In the genomic region with DNA sequence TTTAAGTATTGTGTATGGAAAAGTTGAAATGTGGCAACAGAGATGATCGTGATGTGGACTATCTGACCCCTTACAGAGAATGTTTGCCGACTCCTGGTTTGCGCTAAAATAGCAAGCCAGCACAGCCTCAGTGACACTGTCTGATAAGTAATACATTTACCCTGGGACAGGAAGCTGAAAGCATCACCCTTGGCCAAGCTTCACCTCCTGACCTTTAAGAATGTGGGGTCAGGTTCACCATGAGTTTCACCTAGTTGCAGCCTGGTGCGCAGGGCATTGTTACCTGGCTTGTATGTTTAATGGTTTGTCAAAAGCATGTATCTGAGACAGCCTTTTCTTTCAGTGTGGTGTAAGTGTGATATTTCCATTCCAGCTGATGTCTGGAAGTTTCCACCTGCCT, we compare ENCODE assay signal across 19 cellular contexts. TPM values are rescaled to one million over a fixed set of nuclear protein-coding genes. Genes with fewer than 3 reads are reported as not detected.
DNase-seq lines count a peak whose midpoint lies in the region; ATAC-seq and TF ChIP-seq lines count a peak whose summit lies in the region.
"Had no signal": no experiment of that assay in that cellular context is flagged by ENCODE, and none has a peak within 500 bp of the region (broad histone marks: within the 10 kb centered on the region; RNA-seq: fewer than 3 reads in every experiment).

No MANE protein-coding gene starts in this region.

- H3K9me3 ChIP-seq in CD8-positive, alpha-beta memory T cell (ENCODE audit: low read length), result no peaks in the 10 kb centered on the region
- no peaks in the 10 kb centered on the region for H3K9me3 ChIP-seq in osteoblast (ENCODE audit: low read depth, low read length)

- no peaks in the 10 kb centered on the region for H4K20me1 ChIP-seq in osteoblast (ENCODE audit: insufficient read depth, low read length)

- DNase-seq in activated CD8-positive, alpha-beta memory T cell treated with anti-CD3 and anti-CD28 coated beads, Interleukin-2, amount 50 U/mL, for 4 hours, result peak; percentile 24
- DNase-seq in activated CD8-positive, alpha-beta memory T cell treated with anti-CD3 and anti-CD28 coated beads for 24 hours, result no peak
- DNase-seq in CD8-positive, alpha-beta memory T cell, result no peak
- DNase-seq in natural killer cell (no peak), DMS 273 (lab: John Stamatoyannopoulos, UW; ENCODE audit: unreplicated experiment) (no peak), osteoblast (ENCODE audit: insufficient read length, low spot score, missing footprints) (no peak), NCI-H2081 (lab: John Stamatoyannopoulos, UW) (no peak)
- DNase-seq: ACHN, AML-193, DMS79 treated with DMSO at 0.1 percent for 48 hours, H9, Karpas-422, MG63, NCI-H1092, NCI-H146, NCI-H2081 treated with DMSO at 0.1 percent for 48 hours, NCI-H524, Right ventricle myocardium superior had no signal

- peak; percentile 40 for ATAC-seq in activated T-helper 17 cell treated with anti-CD3 and anti-CD28 coated beads, Interleukin-2, amount 50 U/mL, for 72 hours (replicated peaks)
- ATAC-seq in natural killer cell, result peak in 1 of 3 donors; percentile 14

- POLR2A ChIA-PET in CD8-positive, alpha-beta memory T cell (lab: Charles Lee), result interaction anchor here (0.9 kb wide), 1 partner anchor 28 kb away, joined by 4 read pairs; no protein-coding TSS in a partner anchor

- H3K4me1 Mint-ChIP-seq in CD8-positive, alpha-beta memory T cell, result peaks cover 51 to 74% (median 64%) of the 10 kb centered on the region in 3 donors
- peaks cover 49% of the 10 kb centered on the region for H3K4me1 Mint-ChIP-seq in activated T-helper 17 cell treated with anti-CD3 and anti-CD28 coated beads, Interleukin-2, amount 50 U/mL, for 72 hours
- peaks cover 44 to 59% of the 10 kb centered on the region in 2 donors for H3K4me1 Mint-ChIP-seq in natural killer cell
- H3K4me1 Mint-ChIP-seq: H9 had no signal

- H3K27ac Mint-ChIP-seq in CD8-positive, alpha-beta memory T cell, result peak overlapping the region in 6 of 8 donors; percentile 20 to 97 (median 60)
- H3K27ac Mint-ChIP-seq in activated T-helper 17 cell treated with anti-CD3 and anti-CD28 coated beads, Interleukin-2, amount 50 U/mL, for 72 hours, result peak overlapping the region; percentile 70
- H3K27ac Mint-ChIP-seq in natural killer cell, result peak overlapping the region; percentile 61 to 74
- H3K27ac Mint-ChIP-seq: H9 had no signal

- CTCF ChIA-PET in CD8-positive, alpha-beta memory T cell (lab: Charles Lee), result interaction anchor here (0.8 to 2.3 kb wide), 4 partner anchors 10 to 38 kb away, joined by 3 to 13 read pairs (median 5); no protein-coding TSS in a partner anchor

- intact Hi-C loops in natural killer cell (cut with micrococcal nuclease), result no loop called here

- H2AFZ ChIP-seq in osteoblast (ENCODE audit: low read length), result no peak overlapping the region

- peaks cover 24% of the 10 kb centered on the region for H3K36me3 ChIP-seq in CD8-positive, alpha-beta memory T cell (ENCODE audit: insufficient read depth, low read length)
- peaks cover 4% of the 10 kb centered on the region for H3K36me3 ChIP-seq in osteoblast (ENCODE audit: insufficient read depth, low read length)

- no peaks in the 10 kb centered on the region for H3K27me3 Mint-ChIP-seq in CD8-positive, alpha-beta memory T cell
- H3K27me3 Mint-ChIP-seq in activated T-helper 17 cell treated with anti-CD3 and anti-CD28 coated beads, Interleukin-2, amount 50 U/mL, for 72 hours, result no peaks in the 10 kb centered on the region
- no peaks in the 10 kb centered on the region for H3K27me3 Mint-ChIP-seq in natural killer cell (ENCODE audit: low read depth in 2 of 2)

- no peak overlapping the region for H3K4me3 Mint-ChIP-seq in CD8-positive, alpha-beta memory T cell
- H3K4me3 Mint-ChIP-seq in activated T-helper 17 cell treated with anti-CD3 and anti-CD28 coated beads, Interleukin-2, amount 50 U/mL, for 72 hours, result peak overlapping the region; percentile 22
- no peak overlapping the region for H3K4me3 Mint-ChIP-seq in natural killer cell
- H3K4me3 Mint-ChIP-seq: H9 had no signal

- no peaks in the 10 kb centered on the region for H3K27me3 ChIP-seq in CD8-positive, alpha-beta memory T cell (ENCODE audit: insufficient read depth, low read length, poor library complexity, severe bottlenecking)
- H3K27me3 ChIP-seq in osteoblast (ENCODE audit: insufficient read depth, low read length), result no peaks in the 10 kb centered on the region
- H3K27me3 ChIP-seq: MG63 had no signal

- TF ChIP-seq CTCF in natural killer cell (IDR thresholded peaks at IDR 0.05) (no peak), osteoblast (IDR thresholded peaks at IDR 0.05; ENCODE audit: extremely low read depth, low read depth, low read length) (no peak)

- H3K4me2 ChIP-seq in osteoblast (ENCODE audit: insufficient read depth, low read length), result no peak overlapping the region

- peaks cover 3 to 61% (median 14%) of the 10 kb centered on the region in 3 donors for H3K36me3 Mint-ChIP-seq in CD8-positive, alpha-beta memory T cell
- H3K36me3 Mint-ChIP-seq in activated T-helper 17 cell treated with anti-CD3 and anti-CD28 coated beads, Interleukin-2, amount 50 U/mL, for 72 hours (ENCODE audit: low read depth), result peaks cover 76% of the 10 kb centered on the region
- H3K36me3 Mint-ChIP-seq in natural killer cell, result peaks cover 10% of the 10 kb centered on the region

- peaks cover 12% of the 10 kb centered on the region for H3K79me2 ChIP-seq in osteoblast (ENCODE audit: insufficient read depth, low read length)

- no peak overlapping the region for H3K27ac ChIP-seq in CD8-positive, alpha-beta memory T cell (ENCODE audit: low read depth, low read length)
- no peak overlapping the region for H3K27ac ChIP-seq in osteoblast (ENCODE audit: low read depth, low read length)

- H3K4me3 ChIP-seq in CD8-positive, alpha-beta memory T cell (ENCODE audit: low read length), result no peak overlapping the region
- H3K4me3 ChIP-seq in osteoblast (ENCODE audit: insufficient read depth, low read length), result no peak overlapping the region
- H3K4me3 ChIP-seq: MG63 had no signal

- peaks cover 0 to 2% (median 0%) of the 10 kb centered on the region in 5 donors for H3K9me3 Mint-ChIP-seq in CD8-positive, alpha-beta memory T cell
- H3K9me3 Mint-ChIP-seq in activated T-helper 17 cell treated with anti-CD3 and anti-CD28 coated beads, Interleukin-2, amount 50 U/mL, for 72 hours, result no peaks in the 10 kb centered on the region
- no peaks in the 10 kb centered on the region for H3K9me3 Mint-ChIP-seq in natural killer cell

- peaks cover 36% of the 10 kb centered on the region for H3K4me1 ChIP-seq in CD8-positive, alpha-beta memory T cell (ENCODE audit: insufficient read depth, low read length)
- peaks cover 14% of the 10 kb centered on the region for H3K4me1 ChIP-seq in osteoblast (ENCODE audit: insufficient read depth, low read length)

RNA-seq across cellular contexts. Expression of gene TRAF5, which starts 29.2 kb away (rescaled TPM):
- 10 to 100 TPM; 30.7 to 33.7 TPM for total RNA-seq in CD8-positive, alpha-beta memory T cell
- 38.3 TPM for polyA plus RNA-seq in CD8-positive, alpha-beta memory T cell
- total RNA-seq in activated T-helper 17 cell treated with anti-CD3 and anti-CD28 coated beads, Interleukin-2, amount 50 U/mL, for 72 hours, result 10 to 100 TPM; 50.7 to 54.8 TPM
- total RNA-seq in natural killer cell, result 10 to 100 TPM; 52.3 to 74.4 (median 55.6) TPM
- 15.9 and 17.4 TPM in 2 replicates for total RNA-seq in osteoblast
